15 cellular contexts compared by ENCODE assay signal in the genomic region with DNA sequence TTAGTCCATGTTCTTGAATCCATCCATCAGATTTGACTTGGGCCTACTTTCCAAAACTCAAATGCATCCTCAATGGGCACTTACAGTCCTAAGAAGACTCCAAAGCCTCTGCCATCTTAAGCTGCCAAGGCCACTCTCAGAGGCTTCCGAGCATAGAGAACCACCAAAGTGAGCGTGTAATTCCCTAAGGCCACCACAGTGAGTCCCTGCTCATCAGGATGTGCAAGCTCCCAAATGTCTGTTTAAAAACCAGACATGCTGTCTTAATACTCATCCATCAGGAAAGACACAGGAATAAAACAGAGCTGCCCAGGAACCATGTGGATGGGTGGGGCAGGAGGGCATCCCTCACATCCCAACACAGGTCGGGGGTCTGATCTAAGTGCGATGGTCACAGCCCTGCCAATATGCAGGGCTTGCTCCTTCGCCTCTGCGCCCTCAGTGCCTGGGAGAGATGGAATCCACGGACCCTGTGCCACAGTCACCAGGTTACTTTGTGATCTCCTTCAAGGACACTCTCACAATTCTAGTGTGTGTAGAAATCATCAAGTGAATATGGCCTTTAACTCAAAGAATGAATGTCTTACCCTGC.
DNase-seq lines count a peak whose midpoint lies in the region; ATAC-seq and TF ChIP-seq lines count a peak whose summit lies in the region.
"Had no signal": no experiment of that assay in that cellular context is flagged by ENCODE, and none has a peak within 500 bp of the region (broad histone marks: within the 10 kb centered on the region; RNA-seq: fewer than 3 reads in every experiment).

No MANE protein-coding gene starts in this region.

- no peaks in the 10 kb centered on the region for H3K9me3 ChIP-seq in spleen
- H3K9me3 ChIP-seq: transverse colon had no signal

- peaks cover 8 to 9% of the 10 kb centered on the region in 2 donors for H3K4me1 Mint-ChIP-seq in effector memory CD8-positive, alpha-beta T cell (ENCODE audit: low read depth in 2 of 2)

- H3K27me3 Mint-ChIP-seq in effector memory CD8-positive, alpha-beta T cell = no peaks in the 10 kb centered on the region
- H3K27me3 Mint-ChIP-seq: activated CD4-positive, alpha-beta T cell treated with anti-CD3 and anti-CD28 coated beads, Interleukin-2, amount 10 ng/mL, durations not matched to agents 7 days and 5 days; naive thymus-derived CD8-positive, alpha-beta T cell had no signal

- H3K27me3 ChIP-seq in spleen (replicated peaks in 1 of 7) = no peaks in the 10 kb centered on the region
- H3K27me3 ChIP-seq: transverse colon had no signal

- no peak overlapping the region for H3K4me3 ChIP-seq in spleen
- H3K4me3 ChIP-seq: transverse colon had no signal

- peaks cover 0 to 44% (median 20%) of the 10 kb centered on the region in 6 donors for H3K4me1 ChIP-seq in spleen

- no peak for ATAC-seq in effector memory CD8-positive, alpha-beta T cell (replicated peaks)
- ATAC-seq in GM18519 (IDR thresholded peaks at IDR 0.05; ENCODE audit: low FRiP score, unreplicated experiment) = no peak
- ATAC-seq: naive thymus-derived CD8-positive, alpha-beta T cell had no signal

- no peak overlapping the region for H3K4me3 Mint-ChIP-seq in effector memory CD8-positive, alpha-beta T cell
- H3K4me3 Mint-ChIP-seq: activated CD4-positive, alpha-beta T cell treated with anti-CD3 and anti-CD28 coated beads, Interleukin-2, amount 10 ng/mL, durations not matched to agents 7 days and 5 days; naive thymus-derived CD8-positive, alpha-beta T cell had no signal

- TF ChIP-seq CTCF in spleen (IDR thresholded peaks at IDR 0.05 in 8 of 11, conservative IDR thresholded peaks at IDR 0.05 in 3 of 11) = peak in 3 of 11 experiments; percentile 11 to 27 (median 13)

- intact Hi-C loops in spleen (cut with DNase I; ENCODE audit: low total_unique reads) = no loop called here

- H3K27ac ChIP-seq in spleen = peak overlapping the region in 5 of 8 donors; percentile 33 to 59 (median 44)
- H3K27ac ChIP-seq: 22Rv1 had no signal

- peak; percentile 24 for DNase-seq in DMS 273 (lab: John Stamatoyannopoulos, UW; ENCODE audit: unreplicated experiment)
- no peak for DNase-seq in DMS 273 treated with DMSO at 0.1 percent for 48 hours (lab: John Stamatoyannopoulos, UW)
- DNase-seq in NCI-H1694 (lab: John Stamatoyannopoulos, UW) = peak; percentile 44
- DNase-seq in effector memory CD8-positive, alpha-beta T cell = no peak
- no peak for DNase-seq in spleen
- DNase-seq in KG1 (lab: John Stamatoyannopoulos, UW) = no peak
- no peak for DNase-seq in SK-N-DZ (ENCODE audit: low spot score)
- DNase-seq: activated CD4-positive, alpha-beta T cell treated with anti-CD3 and anti-CD28 coated beads, Interleukin-2, amount 10 ng/mL, durations not matched to agents 7 days and 5 days; DMS79; naive thymus-derived CD8-positive, alpha-beta T cell; NCI-H187; T-helper 1 cell; transverse colon had no signal

- peak overlapping the region; percentile 52 to 78 for H3K27ac Mint-ChIP-seq in effector memory CD8-positive, alpha-beta T cell
- H3K27ac Mint-ChIP-seq: activated CD4-positive, alpha-beta T cell treated with anti-CD3 and anti-CD28 coated beads, Interleukin-2, amount 10 ng/mL, durations not matched to agents 7 days and 5 days had no signal

- 91 to 98% (median 95%) methylated on average over 6 to 7 of the region's 7 CpGs for WGBS in spleen, 5 donors

- peaks cover 4 to 65% (median 37%) of the 10 kb centered on the region in 6 donors for H3K36me3 ChIP-seq in spleen

- TF ChIP-seq POLR2A in spleen (IDR thresholded peaks at IDR 0.05) = no peak

- peaks cover 34% of the 10 kb centered on the region for H3K36me3 Mint-ChIP-seq in effector memory CD8-positive, alpha-beta T cell (ENCODE audit: insufficient read depth)

- H3K9me3 Mint-ChIP-seq in effector memory CD8-positive, alpha-beta T cell = no peaks in the 10 kb centered on the region
- H3K9me3 Mint-ChIP-seq: activated CD4-positive, alpha-beta T cell treated with anti-CD3 and anti-CD28 coated beads, Interleukin-2, amount 10 ng/mL, durations not matched to agents 7 days and 5 days; naive thymus-derived CD8-positive, alpha-beta T cell had no signal

Comparison
In these comparisons a context has a peak if more than half of its experiments do, and no peak if none do; other contexts are left out.
1. DNase-seq: peak in DMS 273 (single experiment) and NCI-H1694 (single experiment); none in DMS 273 treated with DMSO at 0.1 percent for 48 hours (single experiment), effector memory CD8-positive, alpha-beta T cell (0 of 3), spleen (single experiment), KG1 (single experiment) and SK-N-DZ (single experiment).